In genomic region chr6:129590408-129591022, GRCh38 we compare ENCODE assay signal across 16 cellular contexts.
A peak's percentile ranks its signal among the peaks of the same experiment; 100 is the strongest.
DNase-seq lines count a peak whose midpoint lies in the region; ATAC-seq and TF ChIP-seq lines count a peak whose summit lies in the region.
"Had no signal": no experiment of that assay in that cellular context is flagged by ENCODE, and none has a peak within 500 bp of the region (broad histone marks: within the 10 kb centered on the region; RNA-seq: fewer than 3 reads in every experiment).

No MANE protein-coding gene starts in this region.

- H4K20me1 ChIP-seq in fibroblast of lung (ENCODE audit: control insufficient read depth, extremely low read depth, insufficient read depth, low read length): no peaks in the 10 kb centered on the region

- H3K9me3 ChIP-seq in fibroblast of lung (ENCODE audit: control insufficient read depth, insufficient read depth, low read depth, low read length): no peaks in the 10 kb centered on the region
- H3K9me3 ChIP-seq: HAP-1 had no signal

- no peaks in the 10 kb centered on the region for H3K27me3 ChIP-seq in fibroblast of lung (ENCODE audit: control insufficient read depth, insufficient read depth, low read length)

- in situ Hi-C loops in G401 (cut with HindIII; ENCODE audit: low sequenced_read_pairs): loop anchor here (25.0 kb wide), 1 partner anchor 422 kb away; the partner anchor contains the start of gene L3MBTL3

- no peak overlapping the region for H3K9ac ChIP-seq in fibroblast of lung (ENCODE audit: insufficient read depth, low read length)

- no peak overlapping the region for H3K4me3 ChIP-seq in fibroblast of lung (replicated peaks in 1 of 4; ENCODE audit: control extremely low read depth in 1 of 4, insufficient read depth in 1 of 4, low read depth in 3 of 4, low read length in 4 of 4)
- no peak overlapping the region for H3K4me3 ChIP-seq in coronary artery
- H3K4me3 ChIP-seq: HAP-1 had no signal

- peaks cover under 1% of the 10 kb centered on the region for H3K79me2 ChIP-seq in fibroblast of lung (ENCODE audit: control insufficient read depth, insufficient read depth, low read length)

- peak; percentile 17; the same call in 2 of the 3 replicates for ATAC-seq in SK-N-SH treated with all-trans-retinoic acid at 6 μM for 48 hours
- ATAC-seq: activated CD4-positive, alpha-beta T cell treated with anti-CD3 and anti-CD28 coated beads for 36 hours; naive thymus-derived CD4-positive, alpha-beta T cell; stimulated activated effector memory CD8-positive, alpha-beta T cell treated with anti-CD3 and anti-CD28 coated beads, Interleukin-12 subunit alpha, Interleukin-12 subunit beta, amount 100 ng/mL, for 72 hours had no signal

- H3K27ac ChIP-seq in fibroblast of lung (ENCODE audit: insufficient read depth, low read length) (no peak overlapping the region), coronary artery (no peak overlapping the region)
- H3K27ac ChIP-seq: HL-60 had no signal

- no peak overlapping the region for H3K4me2 ChIP-seq in fibroblast of lung (ENCODE audit: extremely low read depth, insufficient read depth, low read length)

- DNase-seq in GM04503 (ENCODE audit: low read depth): peak; percentile 48
- peak; percentile 93 to 97 for DNase-seq in fibroblast of lung (ENCODE audit: low read depth in 2 of 2)
- peak; percentile 74 for DNase-seq in smooth muscle cell of the brain vasculature (ENCODE audit: low read depth, low spot score)
- no peak for DNase-seq in coronary artery (ENCODE audit: low spot score)
- DNase-seq in G401 (ENCODE audit: low spot score): no peak
- DNase-seq in GM19240 (ENCODE audit: insufficient read length, low spot score): no peak
- DNase-seq: activated CD4-positive, alpha-beta T cell treated with anti-CD3 and anti-CD28 coated beads for 36 hours; activated naive CD4-positive, alpha-beta T cell treated with anti-CD3 and anti-CD28 coated beads, Interleukin-2, amount 50 U/mL, for 16 hours; naive thymus-derived CD4-positive, alpha-beta T cell; NCI-H2081 treated with DMSO at 0.1 percent for 48 hours; NCI-H774; trophoblast cell had no signal

- no peak overlapping the region for H2AFZ ChIP-seq in fibroblast of lung (ENCODE audit: low read length)

- TF ChIP-seq CTCF in fibroblast of lung (conservative IDR thresholded peaks at IDR 0.05 in 1 of 2, IDR thresholded peaks at IDR 0.05 in 1 of 2; ENCODE audit: low read depth in 1 of 2, low read length in 2 of 2): no peak
- TF ChIP-seq CTCF in coronary artery (IDR thresholded peaks at IDR 0.05): no peak

- H3K4me1 ChIP-seq in fibroblast of lung (ENCODE audit: control insufficient read depth, extremely low read depth, insufficient read depth, low read length): peaks cover 10% of the 10 kb centered on the region

- H3K36me3 ChIP-seq in fibroblast of lung (ENCODE audit: control insufficient read depth, insufficient read depth, low read length): peaks cover 2% of the 10 kb centered on the region
- H3K36me3 ChIP-seq: HAP-1 had no signal

TF ChIP-seq in SK-N-SH treated with all-trans-retinoic acid at 6 μM for 48 hours, 23 proteins besides CTCF, POLR2A, EP300 and RAD21:
- no peak for TF ChIP-seq RARB (CRISPR knock-in tag; IDR thresholded peaks at IDR 0.05)
- TF ChIP-seq TCF4 (CRISPR knock-in tag; IDR thresholded peaks at IDR 0.05; ENCODE audit: borderline replicate concordance): no peak
- TF ChIP-seq ZFP3 (CRISPR knock-in tag; IDR thresholded peaks at IDR 0.05): no peak
- no peak for TF ChIP-seq ISL1 (CRISPR knock-in tag; IDR thresholded peaks at IDR 0.05)
- no peak for TF ChIP-seq ZNF8 (CRISPR knock-in tag; IDR thresholded peaks at IDR 0.05)
- no peak for TF ChIP-seq ZC3H10 (CRISPR knock-in tag; IDR thresholded peaks at IDR 0.05)
- TF ChIP-seq TOX (CRISPR knock-in tag; IDR thresholded peaks at IDR 0.05; ENCODE audit: borderline replicate concordance): no peak
- TF ChIP-seq POU6F1 (CRISPR knock-in tag; IDR thresholded peaks at IDR 0.05; ENCODE audit: borderline replicate concordance, low read depth): no peak
- TF ChIP-seq PPARA (CRISPR knock-in tag; IDR thresholded peaks at IDR 0.05; ENCODE audit: borderline replicate concordance): no peak
- no peak for TF ChIP-seq GLIS3 (CRISPR knock-in tag; IDR thresholded peaks at IDR 0.05)
- no peak for TF ChIP-seq CREB5 (CRISPR knock-in tag; IDR thresholded peaks at IDR 0.05; ENCODE audit: low read depth)
- no peak for TF ChIP-seq OSR1 (CRISPR knock-in tag; IDR thresholded peaks at IDR 0.05)
- no peak for TF ChIP-seq CSDC2 (CRISPR knock-in tag; IDR thresholded peaks at IDR 0.05)
- no peak for TF ChIP-seq ARNTL (CRISPR knock-in tag; IDR thresholded peaks at IDR 0.05; ENCODE audit: borderline replicate concordance, low read depth)
- TF ChIP-seq ESRRG (CRISPR knock-in tag; IDR thresholded peaks at IDR 0.05): no peak
- no peak for TF ChIP-seq ZNF70 (CRISPR knock-in tag; IDR thresholded peaks at IDR 0.05)
- TF ChIP-seq ZNF565 (CRISPR knock-in tag; conservative IDR thresholded peaks at IDR 0.05; ENCODE audit: low read depth): no peak
- TF ChIP-seq BACH2 (CRISPR knock-in tag; IDR thresholded peaks at IDR 0.05; ENCODE audit: borderline replicate concordance): no peak
- no peak for TF ChIP-seq SNAI2 (CRISPR knock-in tag; IDR thresholded peaks at IDR 0.05)

Comparison
In these comparisons a context has a peak if more than half of its experiments do, and no peak if none do; other contexts are left out.
1. DNase-seq: peak in GM04503 (single experiment), fibroblast of lung (2 of 2) and smooth muscle cell of the brain vasculature (single experiment); none in coronary artery (single experiment), G401 (single experiment) and GM19240 (single experiment).